In genomic region chr7:4957847-4958476, GRCh38 we compare ENCODE assay signal across 16 cellular contexts. TPM values are rescaled to one million over a fixed set of nuclear protein-coding genes. Genes with fewer than 3 reads are reported as not detected.
DNase-seq lines count a peak whose midpoint lies in the region; ATAC-seq and TF ChIP-seq lines count a peak whose summit lies in the region.
"Had no signal": no experiment of that assay in that cellular context is flagged by ENCODE, and none has a peak within 500 bp of the region (broad histone marks: within the 10 kb centered on the region; RNA-seq: fewer than 3 reads in every experiment).

No MANE protein-coding gene starts in this region.

- H3K4me3 Mint-ChIP-seq in brain (peak overlapping the region; percentile 81 to 88 (median 87)), mesothelial cell of epicardium (peak overlapping the region; percentile 74)

- H3K27me3 Mint-ChIP-seq in brain = peaks cover 22% of the 10 kb centered on the region
- H3K27me3 Mint-ChIP-seq in mesothelial cell of epicardium (ENCODE audit: low read depth) = peaks cover 72% of the 10 kb centered on the region

- H3K27ac ChIP-seq in upper lobe of right lung = no peak overlapping the region
- H3K27ac ChIP-seq: neutrophil, skin epidermis, vagina had no signal

- intact Hi-C loops in upper lobe of right lung (cut with DNase I) = no loop called here

- H3K36me3 Mint-ChIP-seq in brain (no peaks in the 10 kb centered on the region), mesothelial cell of epicardium (no peaks in the 10 kb centered on the region)

- no peaks in the 10 kb centered on the region for H3K9me3 ChIP-seq in upper lobe of right lung
- H3K9me3 ChIP-seq: neutrophil, vagina had no signal

- H3K4me1 Mint-ChIP-seq in brain (peaks cover 28% of the 10 kb centered on the region), mesothelial cell of epicardium (peaks cover 5% of the 10 kb centered on the region)

- ATAC-seq in upper lobe of right lung = peak; percentile 27

- no peak overlapping the region for H3K4me3 ChIP-seq in upper lobe of right lung

- no peaks in the 10 kb centered on the region for H3K4me1 ChIP-seq in upper lobe of right lung

- peak; percentile 58 for DNase-seq in activated effector memory CD4-positive, alpha-beta T cell treated with anti-CD3 and anti-CD28 coated beads, Interleukin-2, amount 50 U/mL, for 16 hours
- no peak for DNase-seq in activated effector memory CD4-positive, alpha-beta T cell treated with Interleukin-2 at 50 U/mL for 16 hours
- no peak for DNase-seq in mesothelial cell of epicardium (ENCODE audit: low spot score in 2 of 2, unreplicated experiment in 2 of 2)
- DNase-seq in upper lobe of right lung = peak; percentile 46
- DNase-seq in Ammon's horn (ENCODE audit: low spot score) = no peak
- no peak for DNase-seq in GM10248 (ENCODE audit: extremely low spot score)
- DNase-seq in activated CD4-positive, CD25-positive, alpha-beta regulatory T cell treated with anti-CD3 and anti-CD28 coated beads, Interleukin-2, amount 50 U/mL, for 72 hours = no peak
- DNase-seq: effector CD4-positive, alpha-beta T cell; KG1; kidney glomerular epithelial cell; NCI-H774; SHP77 had no signal

- H3K27ac Mint-ChIP-seq in brain = peak overlapping the region in 4 of 5 experiments; percentile 52 to 83 (median 60)
- H3K27ac Mint-ChIP-seq in mesothelial cell of epicardium = no peak overlapping the region

- no peaks in the 10 kb centered on the region for H3K36me3 ChIP-seq in upper lobe of right lung
- H3K36me3 ChIP-seq: neutrophil, vagina had no signal

- POLR2A ChIA-PET in GM10248 (lab: Yijun Ruan, JAX) = no interaction called here

- H3K9me3 Mint-ChIP-seq in brain = peaks cover 0 to 8% (median 6%) of the 10 kb centered on the region in 5 experiments
- peaks cover 6% of the 10 kb centered on the region for H3K9me3 Mint-ChIP-seq in mesothelial cell of epicardium

- H3K27me3 ChIP-seq in upper lobe of right lung = peaks cover 67% of the 10 kb centered on the region
- H3K27me3 ChIP-seq: vagina had no signal

- TF ChIP-seq CTCF in brain (conservative IDR thresholded peaks at IDR 0.05) (no peak), mesothelial cell of epicardium (IDR thresholded peaks at IDR 0.05; ENCODE audit: unreplicated experiment) (no peak), upper lobe of right lung (IDR thresholded peaks at IDR 0.05) (no peak), GM10248 (IDR thresholded peaks at IDR 0.05; ENCODE audit: control extremely low read depth, extremely low read depth, low read depth, missing control alignments) (no peak)

- CTCF ChIA-PET in GM10248 (lab: Yijun Ruan, JAX) = no interaction called here

RNA-seq across cellular contexts. Expression of gene MMD2, which starts 1.0 kb away (rescaled TPM):
- polyA plus RNA-seq in brain (ENCODE audit: insufficient read depth, low read depth, low replicate concordance) = 6.3 TPM
- total RNA-seq in mesothelial cell of epicardium (not detected in 3 replicates), upper lobe of right lung (not detected)
- total RNA-seq: vagina had no signal

Comparison
In these comparisons a context has a peak if more than half of its experiments do, and no peak if none do; other contexts are left out.
1. DNase-seq: peak in activated effector memory CD4-positive, alpha-beta T cell treated with anti-CD3 and anti-CD28 coated beads, Interleukin-2, amount 50 U/mL, for 16 hours (single experiment) and upper lobe of right lung (single experiment); none in activated effector memory CD4-positive, alpha-beta T cell treated with Interleukin-2 at 50 U/mL for 16 hours (single experiment), mesothelial cell of epicardium (0 of 2), Ammon's horn (single experiment), GM10248 (single experiment) and activated CD4-positive, CD25-positive, alpha-beta regulatory T cell treated with anti-CD3 and anti-CD28 coated beads, Interleukin-2, amount 50 U/mL, for 72 hours (single experiment).